ENCODE assay signal across 9 cellular contexts in the genomic region with DNA sequence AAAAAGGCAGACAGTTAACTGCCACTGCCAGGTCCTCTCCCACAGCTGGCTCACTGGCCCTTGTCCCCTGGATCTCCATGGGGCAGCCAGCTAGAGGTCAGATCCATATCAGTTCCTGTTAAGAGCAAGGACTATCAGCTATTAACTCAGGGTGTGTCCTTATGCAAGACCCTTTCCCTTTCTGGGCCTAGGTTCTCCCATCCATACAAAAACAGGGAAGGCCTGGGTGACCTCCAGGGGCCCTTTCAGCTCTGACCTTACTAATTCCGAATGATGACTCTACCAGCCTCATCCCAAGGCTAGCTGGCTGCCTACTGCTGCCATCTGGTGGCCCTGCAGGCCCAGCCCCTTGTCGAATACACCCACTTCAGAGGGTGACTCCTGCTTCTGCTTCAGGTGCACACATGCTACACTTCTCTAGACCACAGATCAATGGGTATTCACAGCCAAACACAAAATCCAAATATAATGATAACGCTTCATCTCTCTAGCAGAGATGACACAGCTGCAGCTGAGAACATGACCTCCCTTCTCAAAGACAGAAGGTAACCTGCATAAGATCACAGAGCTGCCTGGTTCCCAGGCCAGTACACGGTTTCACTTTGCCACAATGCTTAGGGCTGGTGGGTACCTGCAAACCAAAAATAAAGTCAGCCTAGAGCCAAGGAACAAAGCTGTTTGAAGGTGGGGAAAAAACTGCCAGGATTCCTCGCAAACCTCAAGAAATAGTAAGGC. TPM values are rescaled to one million over a fixed set of nuclear protein-coding genes. Genes with fewer than 3 reads are reported as not detected.
A peak's percentile ranks its signal among the peaks of the same experiment; 100 is the strongest.
DNase-seq lines count a peak whose midpoint lies in the region; ATAC-seq, FAIRE-seq and TF ChIP-seq lines count a peak whose summit lies in the region.
"Had no signal": no experiment of that assay in that cellular context is flagged by ENCODE, and none has a peak within 500 bp of the region (broad histone marks: within the 10 kb centered on the region; RNA-seq: fewer than 3 reads in every experiment).

No MANE protein-coding gene starts in this region.

- H3K18ac ChIP-seq in H1 (ENCODE audit: extremely low read depth, low read length) = no peak overlapping the region

- H2BK12ac ChIP-seq in H1 (ENCODE audit: low read depth, low read length) = 0 out of 2 replicates have a peak overlapping the region, but pooled peaks have one; percentile 60

- H3K79me2 ChIP-seq in H1 (ENCODE audit: control insufficient read depth in 1 of 2, insufficient read depth in 2 of 2, low read length in 2 of 2) = no peaks in the 10 kb centered on the region

- peaks cover 2 to 3% of the 10 kb centered on the region in 2 experiments for H4K20me1 ChIP-seq in H1 (replicated peaks in 1 of 2; ENCODE audit: control insufficient read depth in 1 of 2, insufficient read depth in 2 of 2, low read length in 2 of 2)

- no peak overlapping the region for H3K27ac ChIP-seq in SJSA1
- H3K27ac ChIP-seq in H1 (ENCODE audit: low read depth, low read length) = no peak overlapping the region

- TF ChIP-seq CTCF in H1 (IDR thresholded peaks at IDR 0.05; ENCODE audit: control extremely low read depth in 1 of 3, insufficient read depth in 1 of 3, low read depth in 1 of 3, low read length in 3 of 3) = peak; percentile 91 to 97 (median 94)

- no peaks in the 10 kb centered on the region for H3K27me3 ChIP-seq in SJSA1 (replicated peaks)
- no peaks in the 10 kb centered on the region for H3K27me3 ChIP-seq in H1 (replicated peaks in 1 of 4; ENCODE audit: control insufficient read depth in 3 of 4, extremely low read depth in 1 of 4, insufficient read depth in 3 of 4, low read length in 3 of 4)

- H3K9ac ChIP-seq in H1 (replicated peaks in 1 of 4; ENCODE audit: extremely low read depth in 1 of 4, low read depth in 3 of 4, low read length in 3 of 4) = no peak overlapping the region

- no peak overlapping the region for H2BK120ac ChIP-seq in H1 (replicated peaks; ENCODE audit: low read depth, low read length)

- no peak for TF ChIP-seq POLR2A in H1 (IDR thresholded peaks at IDR 0.05; ENCODE audit: control extremely low read depth in 1 of 2, low read depth in 2 of 2, low read length in 2 of 2)

- H3K9me3 ChIP-seq in SJSA1 (replicated peaks) (no peaks in the 10 kb centered on the region), H1 (ENCODE audit: insufficient read depth in 2 of 2, low read depth in 1 of 2, low read length in 1 of 2) (no peaks in the 10 kb centered on the region)

- H4K5ac ChIP-seq in H1 (ENCODE audit: insufficient read length, low read depth, low read length) = no peak overlapping the region

- peak; percentile 77 to 79 for TF ChIP-seq RAD21 in H1 (IDR thresholded peaks at IDR 0.05 in 1 of 2, conservative IDR thresholded peaks at IDR 0.05 in 1 of 2; ENCODE audit: low read depth in 2 of 2, low read length in 2 of 2)

- no peaks in the 10 kb centered on the region for H3K36me3 ChIP-seq in SJSA1
- no peaks in the 10 kb centered on the region for H3K36me3 ChIP-seq in H1 (ENCODE audit: control insufficient read depth in 2 of 4, insufficient read depth in 4 of 4, low read length in 3 of 4)

- no peak overlapping the region for H3K4me2 ChIP-seq in H1 (ENCODE audit: insufficient read depth in 1 of 2, low read depth in 2 of 2, low read length in 2 of 2)

- WGBS in H1 (ENCODE audit: extremely low coverage in 1 of 2, insufficient coverage in 1 of 2, insufficient read length in 1 of 2, insufficient replicate concordance in 2 of 2, low coverage in 1 of 2, low lambda C conversion rate in 2 of 2, missing lambda C conversion rate in 1 of 2), 2 experiments = 81% methylated on average over 5 of the region's 5 CpGs; no CpG with 5 or more reads in 1 of the 2 experiments

- H3K4me1 ChIP-seq in SJSA1 (replicated peaks) (no peaks in the 10 kb centered on the region), H1 (replicated peaks in 1 of 4; ENCODE audit: control insufficient read depth in 3 of 4, insufficient read depth in 4 of 4, low read length in 3 of 4) (no peaks in the 10 kb centered on the region)

- no peak overlapping the region for H3K14ac ChIP-seq in H1 (ENCODE audit: insufficient read length)

- H4K8ac ChIP-seq in H1 (ENCODE audit: extremely low read depth, insufficient read depth, low read length) = no peak overlapping the region

- POLR2A ChIA-PET in H1 (lab: Charles Lee; ENCODE audit: partially characterized antibody) = no interaction called here

- no peak overlapping the region for H3K23ac ChIP-seq in H1 (ENCODE audit: insufficient read length)

- CTCF ChIA-PET in H1 (lab: Charles Lee; ENCODE audit: partially characterized antibody) = interaction anchor here (0.6 to 11.7 kb wide), 85 partner anchors 8 to 569 kb away, joined by 3 to 276 read pairs (median 4); a partner anchor contains a TSS

- peak; percentile 42 for DNase-seq in SIG-M5 treated with dmso at 0.1 percent for 504 hours (lab: John Stamatoyannopoulos, UW; ENCODE audit: unreplicated experiment)
- no peak for DNase-seq in SIG-M5 (lab: John Stamatoyannopoulos, UW)
- peak; percentile 50 for DNase-seq in HuH-7 (ENCODE audit: low spot score)
- peak; percentile 39 to 57 for DNase-seq in SJSA1 (ENCODE audit: low read depth in 1 of 2, low spot score in 2 of 2)
- peak in 1 of 2 experiments; percentile 71 for DNase-seq in H1 (ENCODE audit: low read depth in 1 of 2, low spot score in 2 of 2)
- peak; percentile 47 for DNase-seq in midbrain (lab: John Stamatoyannopoulos, UW)
- no peak for DNase-seq in GOT3 (lab: John Stamatoyannopoulos, UW)

- H2BK15ac ChIP-seq in H1 (ENCODE audit: low read length) = no peak overlapping the region

- no peak overlapping the region for H3K4ac ChIP-seq in H1 (replicated peaks; ENCODE audit: insufficient read length, low read depth, low read length)

- H4K91ac ChIP-seq in H1 (replicated peaks; ENCODE audit: insufficient read length, low read length) = no peak overlapping the region

- H3K79me1 ChIP-seq in H1 (ENCODE audit: low read depth, low read length) = no peaks in the 10 kb centered on the region

- H2AFZ ChIP-seq in H1 (ENCODE audit: low read length) = no peak overlapping the region

- peak; percentile 19 for FAIRE-seq in H1 (lab: Jason Lieb, UNC)

- ATAC-seq in GM21737 (IDR thresholded peaks at IDR 0.05; ENCODE audit: unreplicated experiment) = no peak
- ATAC-seq: activated naive CD4-positive, alpha-beta T cell treated with anti-CD3 and anti-CD28 coated beads, Interleukin-2, amount 50 U/mL, for 72 hours had no signal

- no peak overlapping the region for H2AK5ac ChIP-seq in H1 (ENCODE audit: low read depth, low read length)

- no peak for TF ChIP-seq EP300 in H1 (IDR thresholded peaks at IDR 0.05; ENCODE audit: borderline replicate concordance in 1 of 2, low read depth in 2 of 2, low read length in 2 of 2)

- no peak overlapping the region for H3K4me3 ChIP-seq in SJSA1
- no peak overlapping the region for H3K4me3 ChIP-seq in H1 (ENCODE audit: extremely low read depth in 1 of 4, insufficient read depth in 2 of 4, low read depth in 3 of 4, low read length in 4 of 4)

- no peak overlapping the region for H2BK20ac ChIP-seq in H1 (ENCODE audit: low read length)

- H2BK5ac ChIP-seq in H1 (ENCODE audit: low read depth, low read length) = no peak overlapping the region

- no peak overlapping the region for H3K56ac ChIP-seq in H1 (replicated peaks; ENCODE audit: insufficient read length, low read depth, low read length)

- no peaks in the 10 kb centered on the region for H3K23me2 ChIP-seq in H1 (ENCODE audit: low read depth, low read length)

TF ChIP-seq in H1, 55 proteins besides CTCF, POLR2A, EP300 and RAD21:
- peak; percentile 51; the same call in 1 of the 2 replicates for TF ChIP-seq JUND (IDR thresholded peaks at IDR 0.05; ENCODE audit: low read length)
- TF ChIP-seq, protein P1, sequence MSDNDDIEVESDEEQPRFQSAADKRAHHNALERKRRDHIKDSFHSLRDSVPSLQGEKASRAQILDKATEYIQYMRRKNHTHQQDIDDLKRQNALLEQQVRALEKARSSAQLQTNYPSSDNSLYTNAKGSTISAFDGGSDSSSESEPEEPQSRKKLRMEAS (IDR thresholded peaks at IDR 0.05) = no peak
- TF ChIP-seq CBX5 (IDR thresholded peaks at IDR 0.05; ENCODE audit: low read depth, low read length) = no peak

RNA-seq across cellular contexts. Expression of a gene that starts 34.1 kb away (rescaled TPM):
- total RNA-seq in SJSA1 (2014; rRNA removed; shearing (Covaris generic)) = 13.3 and 18.3 TPM in 2 replicates
- total RNA-seq in H1 (2021; fragmentation: NEBNext Ultra II Directional; extraction: Animal tissue kit (Norgen Biotek cat#: 25700)) = 28.8 and 35.8 TPM in 2 replicates
- 16.6 and 19.2 TPM in 2 replicates for polyA plus RNA-seq in H1 (2011; rRNA removed)
- 21.8 TPM for polyA plus RNA-seq in H1 (2011; cell fraction: cytosol; rRNA removed)
- 14.1 TPM for polyA plus RNA-seq in H1 (2011; cell fraction: nucleus; rRNA removed)
- 34.7 to 50.0 TPM (median 42.0 TPM) in 4 replicates for polyA plus RNA-seq in H1 (2012, experiment 1 of 2)
- 11.5 TPM for polyA plus RNA-seq in H1 (2012, experiment 2 of 2)
- polyA plus RNA-seq in H1 (2013, experiment 1 of 2) = 23.2 TPM
- 27.6 TPM for polyA plus RNA-seq in H1 (2013, experiment 2 of 2)
- polyA minus RNA-seq in H1 (2011; rRNA and poly(A)+ RNA removed) = 32.1 and 40.2 TPM in 2 replicates
- 13.6 TPM for polyA minus RNA-seq in H1 (2011; cell fraction: cytosol; rRNA and poly(A)+ RNA removed)
- 26.0 TPM for polyA minus RNA-seq in H1 (2011; cell fraction: nucleus; rRNA and poly(A)+ RNA removed)

Comparison
In these comparisons a context has a peak if more than half of its experiments do, and no peak if none do; other contexts are left out.
1. DNase-seq: peak in SIG-M5 treated with dmso at 0.1 percent for 504 hours (single experiment), HuH-7 (single experiment), SJSA1 (2 of 2) and midbrain (single experiment); none in SIG-M5 (single experiment) and GOT3 (single experiment).